Comparison of ENCODE assay signal across 8 cellular contexts in genomic region chr7:139231513-139232376, GRCh38. TPM values are rescaled to one million over a fixed set of nuclear protein-coding genes. Genes with fewer than 3 reads are reported as not detected.
DNase-seq lines count a peak whose midpoint lies in the region; ATAC-seq and TF ChIP-seq lines count a peak whose summit lies in the region.

No MANE protein-coding gene starts in this region.

- peak in 4 of 6 experiments; percentile 15 to 39 (median 26) for DNase-seq in stimulated activated naive CD4-positive, alpha-beta T cell (lab: John Stamatoyannopoulos, UW)
- DNase-seq in stimulated activated naive CD4-positive, alpha-beta T cell treated with Interleukin-2 at 50 U/mL for 16 hours (lab: John Stamatoyannopoulos, UW), result no peak
- DNase-seq in NCI-H526 (lab: John Stamatoyannopoulos, UW) (peak; percentile 22 to 77), fibroblast of villous mesenchyme (ENCODE audit: low read depth) (peak; percentile 48), aorta (peak; percentile 55 to 78)

- H3K4me3 ChIP-seq in fibroblast of villous mesenchyme (ENCODE audit: low read depth, low read length) (peak overlapping the region; percentile 96), neutrophil (ENCODE audit: low read depth in 1 of 2, low read length in 1 of 2) (peak overlapping the region; percentile 91 to 98), aorta (ENCODE audit: low read length in 2 of 2) (peak overlapping the region; percentile 55 to 84)

- intact Hi-C loops in aorta (cut with DNase I), result loop anchor here in 1 of 2 donors (2.0 kb wide), 1 partner anchor 109 kb away; the partner anchor contains the start of gene FMC1

- 0 to 1% methylated on average over 44 to 101 of the region's 101 CpGs for WGBS in aorta, 2 donors

- H3K36me3 Mint-ChIP-seq in activated T-helper 17 cell treated with anti-CD3 and anti-CD28 coated beads, Interleukin-2, amount 50 U/mL, for 72 hours (ENCODE audit: low read depth), result peaks cover 17% of the 10 kb centered on the region

- TF ChIP-seq CTCF in fibroblast of villous mesenchyme (IDR thresholded peaks at IDR 0.05; ENCODE audit: insufficient read depth, low read depth, low read length) (no peak), neutrophil (IDR thresholded peaks at IDR 0.05) (no peak)

- H3K27me3 Mint-ChIP-seq in activated T-helper 17 cell treated with anti-CD3 and anti-CD28 coated beads, Interleukin-2, amount 50 U/mL, for 72 hours, result no peaks in the 10 kb centered on the region

- no peaks in the 10 kb centered on the region for H3K27me3 ChIP-seq in neutrophil
- H3K27me3 ChIP-seq in aorta (ENCODE audit: control insufficient read depth in 1 of 2, insufficient read depth in 2 of 2, low read length in 1 of 2), result no peaks in the 10 kb centered on the region

- H3K4me3 Mint-ChIP-seq in activated T-helper 17 cell treated with anti-CD3 and anti-CD28 coated beads, Interleukin-2, amount 50 U/mL, for 72 hours, result peak overlapping the region; percentile 97

- H3K9me3 ChIP-seq in neutrophil (no peaks in the 10 kb centered on the region), aorta (ENCODE audit: control insufficient read depth, low read length) (no peaks in the 10 kb centered on the region)

- peaks cover 16% of the 10 kb centered on the region for H3K4me1 Mint-ChIP-seq in activated T-helper 17 cell treated with anti-CD3 and anti-CD28 coated beads, Interleukin-2, amount 50 U/mL, for 72 hours

- H3K4me1 ChIP-seq in neutrophil (ENCODE audit: control insufficient read depth in 1 of 2, insufficient read depth in 1 of 2, low read depth in 1 of 2, low read length in 1 of 2) (peaks cover 17% of the 10 kb centered on the region in 2 experiments), aorta (ENCODE audit: control insufficient read depth in 1 of 2, insufficient read depth in 2 of 2, low read length in 2 of 2) (peaks cover 0 to 2% of the 10 kb centered on the region in 2 donors)

- no peaks in the 10 kb centered on the region for H3K9me3 Mint-ChIP-seq in activated T-helper 17 cell treated with anti-CD3 and anti-CD28 coated beads, Interleukin-2, amount 50 U/mL, for 72 hours

- peak overlapping the region; percentile 92 for H3K27ac ChIP-seq in neutrophil
- H3K27ac ChIP-seq in aorta (ENCODE audit: low read depth in 1 of 2, low read length in 2 of 2), result peak overlapping the region; percentile 67 to 81

- ATAC-seq in HG02763 (IDR thresholded peaks at IDR 0.05; ENCODE audit: unreplicated experiment) (peak; percentile 11), aorta (ENCODE audit: low FRiP score) (peak; percentile 4)
- ATAC-seq in activated T-helper 17 cell treated with anti-CD3 and anti-CD28 coated beads, Interleukin-2, amount 50 U/mL, for 72 hours (replicated peaks), result peak; percentile 17

- H3K36me3 ChIP-seq in neutrophil, result peaks cover under 1% of the 10 kb centered on the region
- no peaks in the 10 kb centered on the region for H3K36me3 ChIP-seq in aorta (ENCODE audit: control insufficient read depth in 1 of 2, insufficient read depth in 2 of 2, low read length in 1 of 2)

- H3K27ac Mint-ChIP-seq in activated T-helper 17 cell treated with anti-CD3 and anti-CD28 coated beads, Interleukin-2, amount 50 U/mL, for 72 hours, result peak overlapping the region; percentile 97

RNA-seq across cellular contexts. Expression of gene UBN2, which starts 0.7 kb away (rescaled TPM):
- 10 to 100 TPM; 11.8 to 16.2 TPM for total RNA-seq in activated T-helper 17 cell treated with anti-CD3 and anti-CD28 coated beads, Interleukin-2, amount 50 U/mL, for 72 hours
- total RNA-seq in fibroblast of villous mesenchyme (5.8 and 6.5 TPM in 2 replicates), aorta (10 to 100 TPM; 22.6 to 30.6 TPM)
- 1 to 10 TPM; 2.5 to 3.4 TPM for polyA plus RNA-seq in aorta
